11 cellular contexts compared by ENCODE assay signal in genomic region chr14:68783408-68784297, GRCh38. TPM values are rescaled to one million over a fixed set of nuclear protein-coding genes. Genes with fewer than 3 reads are reported as not detected.
A peak's percentile ranks its signal among the peaks of the same experiment; 100 is the strongest.
DNase-seq lines count a peak whose midpoint lies in the region; ATAC-seq and TF ChIP-seq lines count a peak whose summit lies in the region.
"Had no signal": no experiment of that assay in that cellular context is flagged by ENCODE, and none has a peak within 500 bp of the region (broad histone marks: within the 10 kb centered on the region; RNA-seq: fewer than 3 reads in every experiment).

No MANE protein-coding gene starts in this region.

- intact Hi-C loops in stomach (cut with DNase I; ENCODE audit: low total_unique reads) = no loop called here
- intact Hi-C loops in natural killer cell (cut with micrococcal nuclease) = loop anchor here (5.0 to 10.0 kb wide), 3 partner anchors 34 to 379 kb away; no protein-coding TSS in a partner anchor

- H3K27me3 Mint-ChIP-seq in T-cell (no peaks in the 10 kb centered on the region), natural killer cell (ENCODE audit: low read depth in 2 of 2) (no peaks in the 10 kb centered on the region)

- POLR2A ChIA-PET in T-cell (lab: Charles Lee) = interaction anchor here (0.6 to 1.2 kb wide), 4 partner anchors 8 to 101 kb away, joined by 4 to 11 read pairs (median 6); no protein-coding TSS in a partner anchor

- H3K27ac ChIP-seq in GM23248 = peak overlapping the region; percentile 100
- peak overlapping the region; percentile 93 to 100 (median 100) for H3K27ac ChIP-seq in stomach

- peak overlapping the region; percentile 91 to 99 for H3K27ac Mint-ChIP-seq in T-cell
- peak overlapping the region in 1 of 2 donors; percentile 56 for H3K27ac Mint-ChIP-seq in natural killer cell

- peaks cover 11% of the 10 kb centered on the region for H3K36me3 Mint-ChIP-seq in T-cell
- H3K36me3 Mint-ChIP-seq in natural killer cell = peaks cover 4% of the 10 kb centered on the region

- H3K4me3 ChIP-seq in GM23248 (no peak overlapping the region), stomach (no peak overlapping the region)

- H3K4me1 ChIP-seq in GM23248 (ENCODE audit: insufficient read depth) (peaks cover 70% of the 10 kb centered on the region), stomach (peaks cover 72 to 98% (median 88%) of the 10 kb centered on the region in 4 donors)

- no peak overlapping the region for H3K4me3 Mint-ChIP-seq in T-cell
- no peak overlapping the region for H3K4me3 Mint-ChIP-seq in natural killer cell

- no peak for TF ChIP-seq CTCF in stomach (IDR thresholded peaks at IDR 0.05)
- no peak for TF ChIP-seq CTCF in natural killer cell (IDR thresholded peaks at IDR 0.05)

- H4K20me1 ChIP-seq in GM23248 (ENCODE audit: insufficient read depth) = no peaks in the 10 kb centered on the region

- H3K36me3 ChIP-seq in GM23248 (ENCODE audit: low read depth) = peaks cover 14% of the 10 kb centered on the region
- peaks cover 2 to 19% (median 16%) of the 10 kb centered on the region in 4 donors for H3K36me3 ChIP-seq in stomach

- TF ChIP-seq EP300 in stomach (IDR thresholded peaks at IDR 0.05) = no peak

- H3K9me3 Mint-ChIP-seq in T-cell (no peaks in the 10 kb centered on the region), natural killer cell (no peaks in the 10 kb centered on the region)

- in situ Hi-C loops in GM23248 (cut with MboI) = loop anchor here (10.0 kb wide), 2 partner anchors 259 to 529 kb away; no protein-coding TSS in a partner anchor

- TF ChIP-seq POLR2A in stomach (IDR thresholded peaks at IDR 0.05) = no peak

- H3F3A ChIP-seq in GM23248 (ENCODE audit: insufficient read depth) = peaks cover 73% of the 10 kb centered on the region

- H3K27me3 ChIP-seq in GM23248 (replicated peaks; ENCODE audit: insufficient read depth) = no peaks in the 10 kb centered on the region
- no peaks in the 10 kb centered on the region for H3K27me3 ChIP-seq in stomach

- no peak overlapping the region for H3K4me2 ChIP-seq in GM23248 (ENCODE audit: unreplicated experiment)

- H3K79me2 ChIP-seq in GM23248 (ENCODE audit: insufficient read depth) = peaks cover 14% of the 10 kb centered on the region

- CTCF ChIA-PET in T-cell (lab: Charles Lee) = interaction anchor here in 1 of 2 donors (0.7 to 7.9 kb wide), 2 partner anchors 64 to 534 kb away, joined by 3 to 52 read pairs; no protein-coding TSS in a partner anchor

- WGBS in GM23248 (ENCODE audit: low coverage in 1 of 2, low lambda C conversion rate in 2 of 2, missing lambda C conversion rate in 2 of 2), 2 experiments = 98% methylated on average over 3 of the region's 3 CpGs
- WGBS in stomach, 5 donors = 35 to 75% (median 51%) methylated on average over 3 of the region's 3 CpGs

- H3K9me3 ChIP-seq in GM23248 (ENCODE audit: low read depth) = no peaks in the 10 kb centered on the region
- no peaks in the 10 kb centered on the region for H3K9me3 ChIP-seq in stomach

- no peak overlapping the region for H3K9ac ChIP-seq in GM23248

- H2AFZ ChIP-seq in GM23248 = no peak overlapping the region

- ATAC-seq in T-cell (replicated peaks in 1 of 4) (no peak), left lobe of liver (peak; percentile 57), natural killer cell (no peak)
- ATAC-seq: SK-N-SH treated with all-trans-retinoic acid at 6 μM for 48 hours had no signal

- DNase-seq in GM23248 (no peak), T-cell (no peak), left lobe of liver (ENCODE audit: low spot score) (peak; percentile 90), stomach (peak; percentile 71), natural killer cell (no peak), NCI-H1105 (lab: John Stamatoyannopoulos, UW) (no peak), SHP77 treated with DMSO at 0.1 percent for 48 hours (lab: John Stamatoyannopoulos, UW) (no peak)
- DNase-seq: activated CD4-positive, alpha-beta T cell treated with anti-CD3 and anti-CD28 coated beads, Interleukin-2, amount 50 U/mL, for 48 hours; DMS79 treated with DMSO at 0.1 percent for 48 hours; NCI-H446 had no signal

- no peaks in the 10 kb centered on the region for H3K9me2 ChIP-seq in GM23248 (ENCODE audit: insufficient read depth)

- peaks cover 94 to 96% (median 94%) of the 10 kb centered on the region in 3 donors for H3K4me1 Mint-ChIP-seq in T-cell
- H3K4me1 Mint-ChIP-seq in natural killer cell = peaks cover 73 to 79% of the 10 kb centered on the region in 2 donors

RNA-seq across cellular contexts. Expression of gene ZFP36L1, which starts 9.2 kb away (rescaled TPM):
- 88.0 and 92.9 TPM in 2 replicates for total RNA-seq in GM23248 (2014; rRNA removed; shearing (Covaris generic))
- polyA plus RNA-seq in GM23248 (2016; fragmentation: Nextera tagmentation; extraction: Ambion mirVana) (599 and 620 TPM in 2 replicates), stomach (10 to 100 TPM; 64.0 to 80.1 (median 70.4) TPM)
- total RNA-seq in T-cell (100 to 1,000 TPM; 123 to 253 (median 233) TPM), left lobe of liver (236 TPM), stomach (100 to 1,000 TPM in 4 of 5 donors, 10 to 100 TPM in 1; 44.4 to 655 (median 255) TPM), natural killer cell (100 to 1,000 TPM; 143 to 167 (median 166) TPM)

Comparison
In these comparisons a context has a peak if more than half of its experiments do, and no peak if none do; other contexts are left out.
1. DNase-seq: peak in left lobe of liver (single experiment) and stomach (single experiment); none in GM23248 (single experiment), T-cell (0 of 34), natural killer cell (single experiment), NCI-H1105 (single experiment) and SHP77 treated with DMSO at 0.1 percent for 48 hours (single experiment).